2 cellular contexts compared by ENCODE assay signal in the genomic region with DNA sequence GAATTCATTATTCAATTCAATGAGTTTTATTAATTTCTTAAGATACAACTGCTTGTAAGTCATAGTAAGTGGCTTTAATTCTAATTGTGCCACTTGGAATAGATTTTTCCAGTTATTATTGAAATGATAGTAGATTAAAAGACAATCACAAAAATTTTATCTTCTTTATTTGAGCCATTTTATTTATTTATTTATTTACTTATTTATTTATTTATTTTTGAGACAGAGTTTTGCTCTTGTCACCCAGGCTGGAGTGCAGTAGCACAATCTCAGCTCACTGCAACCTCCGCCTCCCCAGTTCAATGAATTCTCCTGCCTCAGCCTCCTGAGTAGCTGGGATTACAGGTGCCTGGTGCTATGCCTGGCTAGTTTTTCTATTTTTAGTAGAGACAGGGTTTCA.
DNase-seq lines count a peak whose midpoint lies in the region; ATAC-seq, FAIRE-seq and TF ChIP-seq lines count a peak whose summit lies in the region.
"Not testable (repeated sequence)": the region's sequence is repeated elsewhere in the genome, so short reads cannot be mapped to it uniquely, and the experiment has no call there.

No MANE protein-coding gene starts in this region.

- WGBS in A549 (ENCODE audit: missing lambda C conversion rate) = 73% methylated on average over 1 of the region's 1 CpG

- TF ChIP-seq EP300 in A549 (IDR thresholded peaks at IDR 0.05) = not testable (repeated sequence)

- H3K4me2 ChIP-seq in A549 = not testable (repeated sequence)

- TF ChIP-seq RAD21 in A549 (conservative IDR thresholded peaks at IDR 0.05 in 1 of 2, IDR thresholded peaks at IDR 0.05 in 1 of 2) = not testable (repeated sequence)

- POLR2A ChIA-PET in A549 (lab: Yijun Ruan, JAX); HEK293 (lab: Yijun Ruan, JAX): not testable (repeated sequence)

- TF ChIP-seq CTCF in A549 (IDR thresholded peaks at IDR 0.05); HEK293 (tag by site-specific recombination; IDR thresholded peaks at IDR 0.05): not testable (repeated sequence)

- H3K4me1 ChIP-seq in A549; HEK293 (ENCODE audit: control insufficient read depth, insufficient read depth, low read length): not testable (repeated sequence)

- not testable (repeated sequence) for H3K9me3 ChIP-seq in A549; HEK293 (ENCODE audit: control insufficient read depth, insufficient read depth, low read depth, low read length)

- DNase-seq in A549 (ENCODE audit: low read depth in 1 of 2, low spot score in 1 of 2) = not testable (repeated sequence)

- not testable (repeated sequence) for TF ChIP-seq POLR2A in A549 (IDR thresholded peaks at IDR 0.05; ENCODE audit: low read length)

- CTCF ChIA-PET in A549 (lab: Yijun Ruan, JAX); HEK293 (lab: Yijun Ruan, JAX): not testable (repeated sequence)

- H3K4me3 ChIP-seq in A549; HEK293 (ENCODE audit: low read depth, low read length): not testable (repeated sequence)

- not testable (repeated sequence) for FAIRE-seq in A549 (lab: Jason Lieb, UNC)

- not testable (repeated sequence) for ATAC-seq in A549

- H3K36me3 ChIP-seq in HEK293 (ENCODE audit: control insufficient read depth in 2 of 2, insufficient read depth in 1 of 2, low read length in 2 of 2) = not testable (repeated sequence)

- H3K27ac ChIP-seq in A549; HEK293 (ENCODE audit: extremely low read depth, low read depth, low read length): not testable (repeated sequence)

TF ChIP-seq in A549, 52 proteins besides CTCF, POLR2A, EP300 and RAD21:
- TF ChIP-seq ZC3H11A (IDR thresholded peaks at IDR 0.05) = peak; percentile 60

TF ChIP-seq in HEK293, 187 proteins besides CTCF, POLR2A, EP300 and RAD21:
- TF ChIP-seq ZNF426 (tag by site-specific recombination; IDR thresholded peaks at IDR 0.05) (peak; percentile 35), ZBTB8A (tag by site-specific recombination; IDR thresholded peaks at IDR 0.05) (0 out of 2 replicates have a peak, but pooled peaks have one; percentile 21), ZNF140 (tag by site-specific recombination; IDR thresholded peaks at IDR 0.05) (peak; percentile 24; the same call in 1 of the 2 replicates), ZNF555 (tag by site-specific recombination; conservative IDR thresholded peaks at IDR 0.05) (peak; percentile 22; the same call in 1 of the 2 replicates), ZBTB11 (tag by site-specific recombination; conservative IDR thresholded peaks at IDR 0.05; ENCODE audit: low read depth) (peak; percentile 22; the same call in 1 of the 2 replicates), ZNF394 (tag by site-specific recombination; IDR thresholded peaks at IDR 0.05; ENCODE audit: borderline replicate concordance) (peak; percentile 53; the same call in 1 of the 2 replicates)
- TF ChIP-seq, protein P1, sequence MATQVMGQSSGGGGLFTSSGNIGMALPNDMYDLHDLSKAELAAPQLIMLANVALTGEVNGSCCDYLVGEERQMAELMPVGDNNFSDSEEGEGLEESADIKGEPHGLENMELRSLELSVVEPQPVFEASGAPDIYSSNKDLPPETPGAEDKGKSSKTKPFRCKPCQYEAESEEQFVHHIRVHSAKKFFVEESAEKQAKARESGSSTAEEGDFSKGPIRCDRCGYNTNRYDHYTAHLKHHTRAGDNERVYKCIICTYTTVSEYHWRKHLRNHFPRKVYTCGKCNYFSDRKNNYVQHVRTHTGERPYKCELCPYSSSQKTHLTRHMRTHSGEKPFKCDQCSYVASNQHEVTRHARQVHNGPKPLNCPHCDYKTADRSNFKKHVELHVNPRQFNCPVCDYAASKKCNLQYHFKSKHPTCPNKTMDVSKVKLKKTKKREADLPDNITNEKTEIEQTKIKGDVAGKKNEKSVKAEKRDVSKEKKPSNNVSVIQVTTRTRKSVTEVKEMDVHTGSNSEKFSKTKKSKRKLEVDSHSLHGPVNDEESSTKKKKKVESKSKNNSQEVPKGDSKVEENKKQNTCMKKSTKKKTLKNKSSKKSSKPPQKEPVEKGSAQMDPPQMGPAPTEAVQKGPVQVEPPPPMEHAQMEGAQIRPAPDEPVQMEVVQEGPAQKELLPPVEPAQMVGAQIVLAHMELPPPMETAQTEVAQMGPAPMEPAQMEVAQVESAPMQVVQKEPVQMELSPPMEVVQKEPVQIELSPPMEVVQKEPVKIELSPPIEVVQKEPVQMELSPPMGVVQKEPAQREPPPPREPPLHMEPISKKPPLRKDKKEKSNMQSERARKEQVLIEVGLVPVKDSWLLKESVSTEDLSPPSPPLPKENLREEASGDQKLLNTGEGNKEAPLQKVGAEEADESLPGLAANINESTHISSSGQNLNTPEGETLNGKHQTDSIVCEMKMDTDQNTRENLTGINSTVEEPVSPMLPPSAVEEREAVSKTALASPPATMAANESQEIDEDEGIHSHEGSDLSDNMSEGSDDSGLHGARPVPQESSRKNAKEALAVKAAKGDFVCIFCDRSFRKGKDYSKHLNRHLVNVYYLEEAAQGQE (tag by site-specific recombination; IDR thresholded peaks at IDR 0.05) = peak; percentile 23; the same call in 1 of the 2 replicates
